In genomic region chr15:65211157-65211982, GRCh38 we compare ENCODE assay signal across 1 cellular context.
TF ChIP-seq lines count a peak whose summit lies in the region.

Gene CILP, minus strand, starts transcription at chr15:65211473. Its CDS starts 1,718 bp downstream, at chr15:65209755.

TF ChIP-seq in K562, 482 proteins besides CTCF, POLR2A, EP300 and RAD21 (continued from another document):
- TF ChIP-seq, protein P1, sequence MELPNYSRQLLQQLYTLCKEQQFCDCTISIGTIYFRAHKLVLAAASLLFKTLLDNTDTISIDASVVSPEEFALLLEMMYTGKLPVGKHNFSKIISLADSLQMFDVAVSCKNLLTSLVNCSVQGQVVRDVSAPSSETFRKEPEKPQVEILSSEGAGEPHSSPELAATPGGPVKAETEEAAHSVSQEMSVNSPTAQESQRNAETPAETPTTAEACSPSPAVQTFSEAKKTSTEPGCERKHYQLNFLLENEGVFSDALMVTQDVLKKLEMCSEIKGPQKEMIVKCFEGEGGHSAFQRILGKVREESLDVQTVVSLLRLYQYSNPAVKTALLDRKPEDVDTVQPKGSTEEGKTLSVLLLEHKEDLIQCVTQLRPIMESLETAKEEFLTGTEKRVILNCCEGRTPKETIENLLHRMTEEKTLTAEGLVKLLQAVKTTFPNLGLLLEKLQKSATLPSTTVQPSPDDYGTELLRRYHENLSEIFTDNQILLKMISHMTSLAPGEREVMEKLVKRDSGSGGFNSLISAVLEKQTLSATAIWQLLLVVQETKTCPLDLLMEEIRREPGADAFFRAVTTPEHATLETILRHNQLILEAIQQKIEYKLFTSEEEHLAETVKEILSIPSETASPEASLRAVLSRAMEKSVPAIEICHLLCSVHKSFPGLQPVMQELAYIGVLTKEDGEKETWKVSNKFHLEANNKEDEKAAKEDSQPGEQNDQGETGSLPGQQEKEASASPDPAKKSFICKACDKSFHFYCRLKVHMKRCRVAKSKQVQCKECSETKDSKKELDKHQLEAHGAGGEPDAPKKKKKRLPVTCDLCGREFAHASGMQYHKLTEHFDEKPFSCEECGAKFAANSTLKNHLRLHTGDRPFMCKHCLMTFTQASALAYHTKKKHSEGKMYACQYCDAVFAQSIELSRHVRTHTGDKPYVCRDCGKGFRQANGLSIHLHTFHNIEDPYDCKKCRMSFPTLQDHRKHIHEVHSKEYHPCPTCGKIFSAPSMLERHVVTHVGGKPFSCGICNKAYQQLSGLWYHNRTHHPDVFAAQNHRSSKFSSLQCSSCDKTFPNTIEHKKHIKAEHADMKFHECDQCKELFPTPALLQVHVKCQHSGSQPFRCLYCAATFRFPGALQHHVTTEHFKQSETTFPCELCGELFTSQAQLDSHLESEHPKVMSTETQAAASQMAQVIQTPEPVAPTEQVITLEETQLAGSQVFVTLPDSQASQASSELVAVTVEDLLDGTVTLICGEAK (IDR thresholded peaks at IDR 0.05), result no peak
- TF ChIP-seq, protein P1 (CRISPR knock-in tag; IDR thresholded peaks at IDR 0.05), result no peak
- TF ChIP-seq E2F6 (IDR thresholded peaks at IDR 0.05; ENCODE audit: borderline replicate concordance in 1 of 2, extremely low read depth in 1 of 2, insufficient read depth in 1 of 2, insufficient read length in 1 of 2, low read depth in 1 of 2, low read length in 1 of 2, poor library complexity in 1 of 2, severe bottlenecking in 1 of 2) (no peak), SMARCA4 (IDR thresholded peaks at IDR 0.05) (no peak), HDGF (IDR thresholded peaks at IDR 0.05) (no peak), ZNF408 (CRISPR knock-in tag; IDR thresholded peaks at IDR 0.05; ENCODE audit: low read depth) (no peak)
TF ChIP-seq in K562: peak in this region for 0.
